8 cellular contexts compared by ENCODE assay signal in genomic region chr16:3878610-3879009, GRCh38. TPM values are rescaled to one million over a fixed set of nuclear protein-coding genes. Genes with fewer than 3 reads are reported as not detected.
DNase-seq lines count a peak whose midpoint lies in the region; ATAC-seq and TF ChIP-seq lines count a peak whose summit lies in the region.

No MANE protein-coding gene starts in this region.

- intact Hi-C loops in sciatic nerve (cut with DNase I), result loop anchor here (5.0 kb wide), 1 partner anchor 186 kb away; no protein-coding TSS in a partner anchor

- H3K27ac ChIP-seq in Karpas-422 (ENCODE audit: low read length) (peak overlapping the region; percentile 20; the same call in 1 of the 2 replicates), brain microvascular endothelial cell (no peak overlapping the region), muscle layer of duodenum (ENCODE audit: low read length) (no peak overlapping the region)

- H3K4me1 ChIP-seq in BE2C, result peaks cover 6% of the 10 kb centered on the region
- H3K4me1 ChIP-seq in Karpas-422 (ENCODE audit: low read length), result peaks cover 45% of the 10 kb centered on the region
- peaks cover 25 to 39% of the 10 kb centered on the region in 2 donors for H3K4me1 ChIP-seq in muscle layer of duodenum (ENCODE audit: control insufficient read depth in 1 of 2, insufficient read depth in 2 of 2, low read length in 2 of 2)

- no peaks in the 10 kb centered on the region for H3K27me3 ChIP-seq in BE2C
- no peaks in the 10 kb centered on the region for H3K27me3 ChIP-seq in Karpas-422 (ENCODE audit: low read length)
- H3K27me3 ChIP-seq in brain microvascular endothelial cell (replicated peaks), result no peaks in the 10 kb centered on the region
- no peaks in the 10 kb centered on the region for H3K27me3 ChIP-seq in muscle layer of duodenum (ENCODE audit: low read depth, low read length)

- peaks cover 51% of the 10 kb centered on the region; the same call in 1 of the 2 replicates for H4K20me1 ChIP-seq in Karpas-422 (ENCODE audit: insufficient read depth, low read depth, low read length)

- no peak for ATAC-seq in sciatic nerve
- no peak for ATAC-seq in GM19452 (IDR thresholded peaks at IDR 0.05; ENCODE audit: unreplicated experiment)

- no peaks in the 10 kb centered on the region for H3K9me2 ChIP-seq in Karpas-422 (replicated peaks; ENCODE audit: insufficient read depth, low read length)

- peaks cover 62% of the 10 kb centered on the region for H3K79me2 ChIP-seq in Karpas-422 (ENCODE audit: low read length)

- TF ChIP-seq CTCF in BE2C (IDR thresholded peaks at IDR 0.05; ENCODE audit: low read depth, low read length), result no peak
- TF ChIP-seq CTCF in brain microvascular endothelial cell (IDR thresholded peaks at IDR 0.05; ENCODE audit: low read depth, low read length, missing control alignments), result no peak

- H3K4me3 ChIP-seq in BE2C (ENCODE audit: low read depth, low read length), result peak overlapping the region; percentile 71
- H3K4me3 ChIP-seq in Karpas-422 (ENCODE audit: low read length), result peak overlapping the region; percentile 81
- peak overlapping the region; percentile 82 for H3K4me3 ChIP-seq in brain microvascular endothelial cell (ENCODE audit: low read depth, low read length)
- peak overlapping the region; percentile 80 to 81 for H3K4me3 ChIP-seq in muscle layer of duodenum (ENCODE audit: low read depth in 1 of 2, low read length in 2 of 2)

- DNase-seq in BE2C (no peak), Karpas-422 (peak; percentile 84), brain microvascular endothelial cell (no peak), NCI-H446 treated with DMSO at 0.1 percent for 48 hours (lab: John Stamatoyannopoulos, UW) (no peak), UCSD-AML1 (lab: John Stamatoyannopoulos, UW; ENCODE audit: unreplicated experiment) (no peak), sciatic nerve (ENCODE audit: low spot score) (no peak)

- H3K9ac ChIP-seq in Karpas-422 (ENCODE audit: low read length), result peak overlapping the region; percentile 83

- H2AFZ ChIP-seq in Karpas-422 (ENCODE audit: low read length), result no peak overlapping the region

- peak overlapping the region; percentile 84 for H3K4me2 ChIP-seq in Karpas-422 (ENCODE audit: low read depth, low read length, poor library complexity, severe bottlenecking)

- in situ Hi-C loops in brain microvascular endothelial cell (cut with HindIII; ENCODE audit: low pct_ligation_motif_present, low sequenced_read_pairs), result loop anchor here (10.0 kb wide), 1 partner anchor 134 kb away; no protein-coding TSS in a partner anchor

- H3K9me3 ChIP-seq in BE2C (no peaks in the 10 kb centered on the region), Karpas-422 (ENCODE audit: low read length) (no peaks in the 10 kb centered on the region), muscle layer of duodenum (ENCODE audit: control insufficient read depth in 1 of 2, low read length in 2 of 2) (no peaks in the 10 kb centered on the region)

- H3K36me3 ChIP-seq in BE2C (peaks cover 12% of the 10 kb centered on the region), Karpas-422 (ENCODE audit: insufficient read depth, low read length) (peaks cover 9% of the 10 kb centered on the region; the same call in 1 of the 2 replicates), brain microvascular endothelial cell (replicated peaks) (no peaks in the 10 kb centered on the region), muscle layer of duodenum (ENCODE audit: control insufficient read depth in 1 of 2, insufficient read depth in 2 of 2, low read length in 2 of 2) (no peaks in the 10 kb centered on the region)

RNA-seq across cellular contexts. Expression of gene CREBBP, which starts 1.9 kb away (rescaled TPM):
- 51.9 TPM for polyA plus RNA-seq in BE2C (2012; ENCODE audit: insufficient read depth, insufficient read length, low read depth)
- total RNA-seq in Karpas-422 (2014; rRNA removed; shearing (Covaris generic); ENCODE audit: low replicate concordance), result 26.4 and 32.9 TPM in 2 replicates
- total RNA-seq in sciatic nerve, result 120 TPM
